8 cellular contexts compared by ENCODE assay signal in the genomic region with DNA sequence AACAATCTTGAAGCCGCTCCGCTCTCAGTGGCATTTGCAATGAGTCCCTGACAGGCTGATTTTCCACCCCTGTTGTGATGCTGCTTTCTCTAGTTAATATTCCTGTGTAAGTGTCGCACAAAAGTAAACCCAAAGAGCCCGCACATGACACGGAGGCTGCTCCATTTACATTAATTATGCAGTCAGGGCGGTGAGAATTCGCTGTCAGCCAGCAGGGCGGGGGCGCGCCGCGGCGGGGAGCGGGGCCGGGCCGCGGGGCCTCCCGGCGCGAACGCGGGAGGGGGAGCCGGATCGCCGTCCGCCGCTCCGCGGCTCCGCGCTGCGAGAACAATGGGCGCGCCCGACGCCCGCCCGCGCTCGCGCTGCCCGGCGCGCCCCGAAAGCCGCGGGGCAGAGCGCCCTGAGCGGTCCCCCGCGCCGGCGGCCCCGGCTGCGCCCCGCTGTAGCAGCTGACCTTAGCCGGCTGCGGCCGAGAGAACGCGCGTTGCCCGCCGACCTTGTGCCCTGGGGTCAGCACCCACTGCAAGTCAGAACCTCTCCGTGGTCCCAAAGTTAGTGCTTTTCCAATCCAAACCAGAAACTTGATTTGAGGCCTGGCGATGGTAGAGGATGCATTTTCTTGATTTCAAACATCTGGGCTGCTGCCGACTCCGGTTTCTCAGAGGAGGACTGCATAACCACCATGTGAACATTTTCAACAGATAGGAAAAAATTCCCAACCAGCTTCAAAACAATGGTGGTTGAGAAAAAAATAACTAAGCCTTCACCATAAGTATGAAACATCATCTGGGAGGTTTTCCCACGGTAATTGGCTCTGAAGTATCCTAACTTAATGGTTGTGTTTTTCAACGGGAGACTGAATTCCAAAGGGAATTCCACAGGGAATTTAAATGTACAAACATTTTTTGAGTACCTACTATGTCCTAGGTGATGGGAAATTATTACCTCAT.
DNase-seq lines count a peak whose midpoint lies in the region; ATAC-seq and TF ChIP-seq lines count a peak whose summit lies in the region.

No MANE protein-coding gene starts in this region.

- no peak overlapping the region for H3K27ac Mint-ChIP-seq in T-helper 1 cell treated with Interleukin-12 subunit alpha and Interleukin-12 subunit beta and Interleukin-4 antibody, amounts not matched to agents 30 μg/mL and 1 μg/mL, for 36 hours

- H3K36me3 Mint-ChIP-seq in T-helper 1 cell treated with Interleukin-12 subunit alpha and Interleukin-12 subunit beta and Interleukin-4 antibody, amounts not matched to agents 30 μg/mL and 1 μg/mL, for 36 hours (ENCODE audit: low read depth) = no peaks in the 10 kb centered on the region

- DNase-seq in GF-D8 (lab: John Stamatoyannopoulos, UW) (peak; percentile 50), astrocyte of the spinal cord (ENCODE audit: low read depth, low spot score) (peak; percentile 57), hippocampal formation (lab: John Stamatoyannopoulos, UW) (peak; percentile 62 to 69), putamen (ENCODE audit: low spot score) (peak; percentile 79)

- H3K4me3 Mint-ChIP-seq in T-helper 1 cell treated with Interleukin-12 subunit alpha and Interleukin-12 subunit beta and Interleukin-4 antibody, amounts not matched to agents 30 μg/mL and 1 μg/mL, for 36 hours = peak overlapping the region; percentile 52

- no peaks in the 10 kb centered on the region for H3K9me3 Mint-ChIP-seq in T-helper 1 cell treated with Interleukin-12 subunit alpha and Interleukin-12 subunit beta and Interleukin-4 antibody, amounts not matched to agents 30 μg/mL and 1 μg/mL, for 36 hours

- peak; percentile 63 for ATAC-seq in HG03280 (IDR thresholded peaks at IDR 0.05; ENCODE audit: unreplicated experiment)
- no peak for ATAC-seq in GM18867 (IDR thresholded peaks at IDR 0.05; ENCODE audit: unreplicated experiment)
- ATAC-seq in GM21423 (IDR thresholded peaks at IDR 0.05; ENCODE audit: unreplicated experiment) = no peak

- peaks cover 65% of the 10 kb centered on the region for H3K27me3 Mint-ChIP-seq in T-helper 1 cell treated with Interleukin-12 subunit alpha and Interleukin-12 subunit beta and Interleukin-4 antibody, amounts not matched to agents 30 μg/mL and 1 μg/mL, for 36 hours (ENCODE audit: low read depth)

- in situ Hi-C loops in astrocyte of the spinal cord (cut with HindIII; ENCODE audit: low sequenced_read_pairs) = no loop called here

- H3K4me1 Mint-ChIP-seq in T-helper 1 cell treated with Interleukin-12 subunit alpha and Interleukin-12 subunit beta and Interleukin-4 antibody, amounts not matched to agents 30 μg/mL and 1 μg/mL, for 36 hours (ENCODE audit: low read depth) = peaks cover 5% of the 10 kb centered on the region

- no peak for TF ChIP-seq CTCF in astrocyte of the spinal cord (IDR thresholded peaks at IDR 0.05; ENCODE audit: low read depth, low read length)

- H3K4me3 ChIP-seq in astrocyte of the spinal cord (ENCODE audit: low read depth, low read length) = peak overlapping the region; percentile 49
